ENCODE assay signal across 11 cellular contexts in genomic region chr14:66038214-66038977, GRCh38.
DNase-seq lines count a peak whose midpoint lies in the region; TF ChIP-seq lines count a peak whose summit lies in the region.
"Had no signal": no experiment of that assay in that cellular context is flagged by ENCODE, and none has a peak within 500 bp of the region (broad histone marks: within the 10 kb centered on the region; RNA-seq: fewer than 3 reads in every experiment).

No MANE protein-coding gene starts in this region.

- no peaks in the 10 kb centered on the region for H3K4me1 Mint-ChIP-seq in activated CD4-positive, alpha-beta memory T cell treated with anti-CD3 and anti-CD28 coated beads for 36 hours (ENCODE audit: low read depth)

- POLR2A ChIA-PET in activated CD4-positive, alpha-beta memory T cell treated with anti-CD3 and anti-CD28 coated beads for 36 hours (lab: Charles Lee) = no interaction called here

- no peaks in the 10 kb centered on the region for H3K9me3 Mint-ChIP-seq in activated CD4-positive, alpha-beta memory T cell treated with anti-CD3 and anti-CD28 coated beads for 36 hours

- intact Hi-C loops in activated CD4-positive, alpha-beta memory T cell treated with anti-CD3 and anti-CD28 coated beads for 36 hours (cut with micrococcal nuclease) = no loop called here

- peak; percentile 67 for DNase-seq in GM03348 (ENCODE audit: low spot score)
- peak; percentile 69 for DNase-seq in SKM-1 treated with dmso at 0.1 percent for 144 hours (lab: John Stamatoyannopoulos, UW; ENCODE audit: unreplicated experiment)
- peak in 1 of 2 donors; percentile 97 for DNase-seq in cardiac muscle cell (ENCODE audit: low read depth in 1 of 2, low spot score in 1 of 2)
- DNase-seq in renal cortical epithelial cell (ENCODE audit: low read depth) = peak; percentile 88
- DNase-seq in NAMALWA (ENCODE audit: low spot score) = no peak
- no peak for DNase-seq in activated CD4-positive, alpha-beta memory T cell treated with anti-CD3 and anti-CD28 coated beads for 36 hours
- DNase-seq in activated T-cell treated with anti-CD3 and anti-CD28 coated beads, Interleukin-2, amount 50 U/mL, for 48 hours = no peak
- DNase-seq in coronary artery (ENCODE audit: low spot score) = no peak
- DNase-seq: DND-41 had no signal

- no peaks in the 10 kb centered on the region for H3K27me3 ChIP-seq in cardiac muscle cell
- H3K27me3 ChIP-seq: pancreas had no signal

- no peaks in the 10 kb centered on the region for H3K27me3 Mint-ChIP-seq in activated CD4-positive, alpha-beta memory T cell treated with anti-CD3 and anti-CD28 coated beads for 36 hours
- H3K27me3 Mint-ChIP-seq: stimulated activated naive CD8-positive, alpha-beta T cell treated with anti-CD3 and anti-CD28 coated beads, Interleukin-15, Interleukin-2, amounts not matched to agents 100 ng/mL and 50 ng/mL, for 24 hours had no signal

- H3K4me3 ChIP-seq in cardiac muscle cell (no peak overlapping the region), coronary artery (no peak overlapping the region)
- H3K4me3 ChIP-seq: pancreas had no signal

- no peaks in the 10 kb centered on the region for H3K36me3 Mint-ChIP-seq in activated CD4-positive, alpha-beta memory T cell treated with anti-CD3 and anti-CD28 coated beads for 36 hours

- no peak overlapping the region for H3K4me3 Mint-ChIP-seq in activated CD4-positive, alpha-beta memory T cell treated with anti-CD3 and anti-CD28 coated beads for 36 hours
- H3K4me3 Mint-ChIP-seq: stimulated activated naive CD8-positive, alpha-beta T cell treated with anti-CD3 and anti-CD28 coated beads, Interleukin-15, Interleukin-2, amounts not matched to agents 100 ng/mL and 50 ng/mL, for 24 hours had no signal

- H3K27ac ChIP-seq in cardiac muscle cell (no peak overlapping the region), coronary artery (peak overlapping the region in 1 of 2 donors; percentile 62)
- H3K27ac ChIP-seq: pancreas had no signal

- H3K9me3 ChIP-seq in cardiac muscle cell (ENCODE audit: low read depth) = no peaks in the 10 kb centered on the region
- H3K9me3 ChIP-seq: pancreas had no signal

- no peaks in the 10 kb centered on the region for H3K4me1 ChIP-seq in cardiac muscle cell (ENCODE audit: low read depth)
- H3K4me1 ChIP-seq: pancreas had no signal

- H3K27ac Mint-ChIP-seq in activated CD4-positive, alpha-beta memory T cell treated with anti-CD3 and anti-CD28 coated beads for 36 hours = no peak overlapping the region
- H3K27ac Mint-ChIP-seq: stimulated activated naive CD8-positive, alpha-beta T cell treated with anti-CD3 and anti-CD28 coated beads, Interleukin-15, Interleukin-2, amounts not matched to agents 100 ng/mL and 50 ng/mL, for 24 hours had no signal

- TF ChIP-seq CTCF in cardiac muscle cell (IDR thresholded peaks at IDR 0.05; ENCODE audit: low read depth, low read length) (peak; percentile 59), coronary artery (IDR thresholded peaks at IDR 0.05) (no peak)

- CTCF ChIA-PET in activated CD4-positive, alpha-beta memory T cell treated with anti-CD3 and anti-CD28 coated beads for 36 hours (lab: Charles Lee) = no interaction called here

- H3K36me3 ChIP-seq in cardiac muscle cell = no peaks in the 10 kb centered on the region
- H3K36me3 ChIP-seq: pancreas had no signal

Comparison
In these comparisons a context has a peak if more than half of its experiments do, and no peak if none do; other contexts are left out.
1. DNase-seq: peak in GM03348 (single experiment), SKM-1 treated with dmso at 0.1 percent for 144 hours (single experiment) and renal cortical epithelial cell (single experiment); none in NAMALWA (single experiment), activated CD4-positive, alpha-beta memory T cell treated with anti-CD3 and anti-CD28 coated beads for 36 hours (single experiment), activated T-cell treated with anti-CD3 and anti-CD28 coated beads, Interleukin-2, amount 50 U/mL, for 48 hours (0 of 2) and coronary artery (single experiment).